Comparison of ENCODE assay signal across 16 cellular contexts in genomic region chr10:3353235-3353634, GRCh38.
"Had no signal": no experiment of that assay in that cellular context is flagged by ENCODE, and none has a peak within 500 bp of the region (broad histone marks: within the 10 kb centered on the region; RNA-seq: fewer than 3 reads in every experiment).

No MANE protein-coding gene starts in this region.

- H3K36me3 ChIP-seq: gastroesophageal sphincter, tibial artery had no signal

- H3K9me3 ChIP-seq: gastroesophageal sphincter, tibial artery had no signal

- H3K4me3 ChIP-seq: gastroesophageal sphincter, tibial artery had no signal

- H3K27me3 ChIP-seq: gastroesophageal sphincter, tibial artery had no signal

- ATAC-seq: activated CD8-positive, alpha-beta T cell treated with anti-CD3 and anti-CD28 coated beads, Interleukin-2, amount 10 ng/mL, durations not matched to agents 7 days and 5 days; gastroesophageal sphincter; left lobe of liver had no signal

- H3K27ac ChIP-seq: epithelial cell of prostate, tibial artery had no signal

- DNase-seq: activated CD4-positive, alpha-beta T cell treated with anti-CD3 and anti-CD28 coated beads for 1 hour; activated CD4-positive, alpha-beta T cell treated with anti-CD3 and anti-CD28 coated beads, Interleukin-2, amount 50 U/mL, for 1 hour; activated CD8-positive, alpha-beta T cell treated with anti-CD3 and anti-CD28 coated beads, Interleukin-2, amount 10 ng/mL, durations not matched to agents 7 days and 5 days; activated gamma-delta T cell treated with Interleukin-2 at 50 U/mL for 16 hours; activated T-cell treated with anti-CD3 and anti-CD28 coated beads, Interleukin-2, amount 50 U/mL, for 1 hour; aorta; endodermal cell; kidney; naive B cell; occipital lobe; stimulated activated CD4-positive, alpha-beta T cell treated with anti-CD3 and anti-CD28 coated beads, Interleukin-4, amount 100 ng/mL, for 4 hours; T-helper 9 cell; tibial artery had no signal
